Comparison of ENCODE assay signal across 19 cellular contexts in the genomic region with DNA sequence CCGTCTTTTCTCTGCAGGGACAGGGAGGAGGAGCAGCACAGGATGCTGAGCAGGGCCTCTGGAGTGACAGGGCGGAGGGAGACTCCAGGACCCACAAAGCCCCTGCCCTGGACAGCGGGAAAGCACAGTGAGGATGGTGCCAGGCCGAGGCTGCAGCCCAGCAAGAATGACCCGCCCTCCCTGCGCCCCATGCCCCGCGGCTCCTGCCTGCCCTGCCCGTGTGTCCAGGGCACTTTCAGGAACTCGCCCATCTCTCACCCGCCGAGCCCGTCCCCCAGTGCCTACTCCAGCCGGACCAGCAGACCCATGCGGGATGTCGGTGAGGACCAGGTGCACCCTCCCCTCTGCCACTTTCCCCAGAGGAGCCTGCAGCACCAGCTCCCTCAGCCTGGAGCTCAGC.
"Had no signal": no experiment of that assay in that cellular context is flagged by ENCODE, and none has a peak within 500 bp of the region (broad histone marks: within the 10 kb centered on the region; RNA-seq: fewer than 3 reads in every experiment).

No MANE protein-coding gene starts in this region.

- H3K9me3 ChIP-seq: adrenal gland, body of pancreas, ovary, SJSA1, transverse colon had no signal

- H3K4me1 Mint-ChIP-seq: central memory CD8-positive, alpha-beta T cell had no signal

- H3K27me3 ChIP-seq: adrenal gland, body of pancreas, ovary, SJSA1, transverse colon had no signal

- H3K36me3 ChIP-seq: adrenal gland, ovary, transverse colon had no signal

- H3K27ac ChIP-seq: adrenal gland, body of pancreas, ovary, SJSA1, skin epidermis, transverse colon had no signal

- H3K4me1 ChIP-seq: adrenal gland, body of pancreas had no signal

- H3K4me3 ChIP-seq: adrenal gland, body of pancreas, ovary, SJSA1, skin epidermis, transverse colon had no signal

- ATAC-seq: activated CD8-positive, alpha-beta T cell treated with anti-CD3 and anti-CD28 coated beads for 36 hours; body of pancreas; left colon had no signal

- H3K4me3 Mint-ChIP-seq: activated CD8-positive, alpha-beta T cell treated with anti-CD3 and anti-CD28 coated beads for 36 hours; activated naive CD4-positive, alpha-beta T cell treated with anti-CD3 and anti-CD28 coated beads for 36 hours; activated T-helper 1 cell treated with anti-CD3 and anti-CD28 coated beads, Interleukin-12 subunit alpha, Interleukin-12 subunit beta, Interleukin-2, Interleukin-4 antibody, amounts not matched to agents 30 ng/mL and 10 ng/mL and 1 ng/mL, durations not matched to agents 14 hours and 24 hours and 36 hours; central memory CD8-positive, alpha-beta T cell; nephron progenitor cell had no signal

- DNase-seq: activated CD4-positive, alpha-beta T cell treated with anti-CD3 and anti-CD28 coated beads for 4 hours; activated CD8-positive, alpha-beta memory T cell treated with anti-CD3 and anti-CD28 coated beads, Interleukin-2, amount 50 U/mL, for 4 hours; activated CD8-positive, alpha-beta T cell treated with anti-CD3 and anti-CD28 coated beads for 36 hours; activated naive CD4-positive, alpha-beta T cell treated with anti-CD3 and anti-CD28 coated beads for 36 hours; body of pancreas; dermis blood vessel endothelial cell; erythroblast; hypothalamus; nephron progenitor cell; SW 1271; T-helper 9 cell; transverse colon had no signal

- H3K9me3 Mint-ChIP-seq: activated CD8-positive, alpha-beta T cell treated with anti-CD3 and anti-CD28 coated beads for 36 hours; activated naive CD4-positive, alpha-beta T cell treated with anti-CD3 and anti-CD28 coated beads for 36 hours; activated T-helper 1 cell treated with anti-CD3 and anti-CD28 coated beads, Interleukin-12 subunit alpha, Interleukin-12 subunit beta, Interleukin-2, Interleukin-4 antibody, amounts not matched to agents 30 ng/mL and 10 ng/mL and 1 ng/mL, durations not matched to agents 14 hours and 24 hours and 36 hours; central memory CD8-positive, alpha-beta T cell; nephron progenitor cell had no signal

- H3K27ac Mint-ChIP-seq: activated CD8-positive, alpha-beta T cell treated with anti-CD3 and anti-CD28 coated beads for 36 hours; activated naive CD4-positive, alpha-beta T cell treated with anti-CD3 and anti-CD28 coated beads for 36 hours; activated T-helper 1 cell treated with anti-CD3 and anti-CD28 coated beads, Interleukin-12 subunit alpha, Interleukin-12 subunit beta, Interleukin-2, Interleukin-4 antibody, amounts not matched to agents 30 ng/mL and 10 ng/mL and 1 ng/mL, durations not matched to agents 14 hours and 24 hours and 36 hours; nephron progenitor cell had no signal
